ENCODE assay signal across 28 cellular contexts in genomic region chr11:68260484-68260883, GRCh38. TPM values are rescaled to one million over a fixed set of nuclear protein-coding genes. Genes with fewer than 3 reads are reported as not detected.
DNase-seq lines count a peak whose midpoint lies in the region; ATAC-seq, FAIRE-seq and TF ChIP-seq lines count a peak whose summit lies in the region.
"Had no signal": no experiment of that assay in that cellular context is flagged by ENCODE, and none has a peak within 500 bp of the region (broad histone marks: within the 10 kb centered on the region; RNA-seq: fewer than 3 reads in every experiment).

No MANE protein-coding gene starts in this region.

- H3K27ac ChIP-seq in HepG2 (ENCODE audit: extremely low read length, insufficient read depth, low read length): no peak overlapping the region
- H3K27ac ChIP-seq in right lobe of liver: no peak overlapping the region
- no peak overlapping the region for H3K27ac ChIP-seq in GM12878 (ENCODE audit: control insufficient read depth, insufficient read depth)
- H3K27ac ChIP-seq in mesendoderm (ENCODE audit: low read depth, low read length): no peak overlapping the region
- no peak overlapping the region for H3K27ac ChIP-seq in right cardiac atrium (ENCODE audit: low read length)
- H3K27ac ChIP-seq: coronary artery, left ventricle myocardium inferior, neutrophil, psoas muscle had no signal

- intact Hi-C loops in HepG2 (cut with micrococcal nuclease; ENCODE audit: unreplicated experiment): no loop called here
- intact Hi-C loops in right lobe of liver (cut with DNase I): no loop called here
- intact Hi-C loops in GM12878 (cut with micrococcal nuclease; ENCODE audit: unreplicated experiment): no loop called here
- intact Hi-C loops in right cardiac atrium (cut with DNase I): no loop called here

- no peak for TF ChIP-seq EP300 in HepG2 (IDR thresholded peaks at IDR 0.05; ENCODE audit: low read depth in 2 of 2, low read length in 2 of 2)
- TF ChIP-seq EP300 in HepG2 (CRISPR knock-in tag; IDR thresholded peaks at IDR 0.05; ENCODE audit: borderline replicate concordance): no peak
- no peak for TF ChIP-seq EP300 in GM12878 (IDR thresholded peaks at IDR 0.05; ENCODE audit: borderline replicate concordance in 1 of 2, control insufficient read depth in 1 of 2, low read depth in 2 of 2, low read length in 2 of 2)

- H3K36me3 ChIP-seq in HepG2 (replicated peaks in 1 of 2; ENCODE audit: control insufficient read depth in 1 of 2, insufficient read depth in 2 of 2, low read length in 2 of 2) (peaks cover 19 to 37% of the 10 kb centered on the region in 2 experiments), right lobe of liver (peaks cover 5 to 44% (median 26%) of the 10 kb centered on the region in 4 donors), GM12878 (ENCODE audit: control insufficient read depth in 2 of 2, insufficient read depth in 2 of 2, low read length in 1 of 2) (peaks cover 18 to 28% of the 10 kb centered on the region in 2 experiments; a peak in 3 of 4 replicates), mesendoderm (ENCODE audit: control insufficient read depth, insufficient read depth, low read length) (peaks cover 15% of the 10 kb centered on the region)

- no peaks in the 10 kb centered on the region for H3K79me1 ChIP-seq in mesendoderm (ENCODE audit: low read length)

- FAIRE-seq in HepG2 (lab: Jason Lieb, UNC): no peak
- no peak for FAIRE-seq in GM12878 (lab: Jason Lieb, UNC)
- FAIRE-seq: D721Med, H54, RCC 7860 had no signal

- POLR2A ChIA-PET in HepG2 (lab: Yijun Ruan, JAX): interaction anchor here (1.3 to 6.6 kb wide), 3 partner anchors 10 to 37 kb away, joined by 5 to 127 read pairs (median 6); partner anchors contain the start of gene C11orf24
- POLR2A ChIA-PET in GM12878 (lab: Charles Lee): no interaction called here

- TF ChIP-seq POLR2A in HepG2 (IDR thresholded peaks at IDR 0.05; ENCODE audit: insufficient read depth in 1 of 2, low read depth in 2 of 2, low read length in 2 of 2) (peak in 1 of 2 experiments; percentile 62; a peak in 1 of 4 replicates), right lobe of liver (IDR thresholded peaks at IDR 0.05) (no peak), GM12878 (IDR thresholded peaks at IDR 0.05; ENCODE audit: low read depth, low read length) (peak; percentile 44; the same call in 1 of the 2 replicates)

- H3K9ac ChIP-seq in HepG2 (ENCODE audit: insufficient read depth, low read depth, low read length): no peak overlapping the region
- no peak overlapping the region for H3K9ac ChIP-seq in GM12878 (ENCODE audit: control insufficient read depth, insufficient read depth, low read length)
- no peak overlapping the region for H3K9ac ChIP-seq in mesendoderm (ENCODE audit: low read length)

- no TSS peak for BruUV-seq in HepG2 (replicated peaks; lab: Mats Ljungman, UMichigan)
- no TSS peak for BruUV-seq in GM12878 (replicated peaks; lab: Mats Ljungman, UMichigan)

- no peak for TF ChIP-seq RAD21 in HepG2 (CRISPR knock-in tag; IDR thresholded peaks at IDR 0.05)
- no peak for TF ChIP-seq RAD21 in GM12878 (IDR thresholded peaks at IDR 0.05; ENCODE audit: insufficient read depth, low read depth, low read length)

- no peaks in the 10 kb centered on the region for H3K27me3 ChIP-seq in HepG2 (ENCODE audit: control insufficient read depth in 1 of 2, insufficient read depth in 2 of 2, low read length in 2 of 2)
- no peaks in the 10 kb centered on the region for H3K27me3 ChIP-seq in right lobe of liver
- H3K27me3 ChIP-seq in GM12878 (replicated peaks in 1 of 2; ENCODE audit: control insufficient read depth in 2 of 2, insufficient read depth in 2 of 2, low read length in 1 of 2): no peaks in the 10 kb centered on the region
- H3K27me3 ChIP-seq in mesendoderm (ENCODE audit: insufficient read depth, low read length, poor library complexity): no peaks in the 10 kb centered on the region
- H3K27me3 ChIP-seq in right cardiac atrium (ENCODE audit: control insufficient read depth, insufficient read depth): no peaks in the 10 kb centered on the region
- H3K27me3 ChIP-seq: neutrophil had no signal

- TF ChIP-seq CTCF in HepG2 (CRISPR knock-in tag; IDR thresholded peaks at IDR 0.05) (no peak), right lobe of liver (IDR thresholded peaks at IDR 0.05) (no peak), GM12878 (IDR thresholded peaks at IDR 0.05 in 2 of 3, conservative IDR thresholded peaks at IDR 0.05 in 1 of 3; ENCODE audit: control insufficient read depth in 2 of 3, extremely low read depth in 1 of 3, insufficient read depth in 1 of 3, low read depth in 3 of 3, low read length in 3 of 3) (no peak)

- no peak overlapping the region for H2BK5ac ChIP-seq in mesendoderm (ENCODE audit: low read length)

- H2AFZ ChIP-seq in HepG2 (ENCODE audit: low read length) (no peak overlapping the region), GM12878 (ENCODE audit: control insufficient read depth, low read depth, low read length) (no peak overlapping the region)

- H3K4ac ChIP-seq in mesendoderm (ENCODE audit: low read depth, low read length): no peak overlapping the region

- no peak overlapping the region for H3K4me2 ChIP-seq in HepG2 (ENCODE audit: low read depth, low read length)
- no peak overlapping the region for H3K4me2 ChIP-seq in GM12878 (ENCODE audit: control insufficient read depth, insufficient read depth)
- H3K4me2 ChIP-seq in mesendoderm (ENCODE audit: low read length): no peak overlapping the region

- no peak overlapping the region for H4K8ac ChIP-seq in mesendoderm (ENCODE audit: low read depth, low read length)

- CTCF ChIA-PET in HepG2 (lab: Yijun Ruan, JAX; ENCODE audit: low intra/inter-chr PET ratio, low total read pairs) (no interaction called here), GM12878 (lab: Yijun Ruan, JAX) (interaction anchor here (0.6 to 14.0 kb wide), 4 partner anchors 14 to 138 kb away, joined by 3 to 365 read pairs (median 10); no protein-coding TSS in a partner anchor)

- no peak overlapping the region for H2AK5ac ChIP-seq in mesendoderm (ENCODE audit: low read length)

- no peak overlapping the region for H3K18ac ChIP-seq in mesendoderm (ENCODE audit: low read length)

- in situ Hi-C loops in HepG2 (cut with HindIII; ENCODE audit: extremely low pct_ligation_motif_present, low pct_unique_long_range_greater_than_20kb): no loop called here
- in situ Hi-C loops in GM12878 (cut with MboI): no loop called here

- 100% methylated on average over 4 of the region's 6 CpGs for WGBS in HepG2 (ENCODE audit: low lambda C conversion rate)
- WGBS in right lobe of liver (ENCODE audit: insufficient coverage, low coverage, low lambda C conversion rate, missing lambda C conversion rate): 100% methylated on average over 2 of the region's 6 CpGs
- WGBS in GM12878 (ENCODE audit: insufficient coverage, insufficient replicate concordance, low lambda C conversion rate, missing lambda C conversion rate): 96% methylated on average over 6 of the region's 6 CpGs
- no CpG with 5 or more reads among the region's 6 CpGs for WGBS in mesendoderm (ENCODE audit: extremely low coverage, insufficient coverage, low lambda C conversion rate)
- 91% methylated on average over 6 of the region's 6 CpGs for WGBS in right cardiac atrium

- H3K79me2 ChIP-seq in HepG2 (ENCODE audit: insufficient read depth, low read length) (no peaks in the 10 kb centered on the region), GM12878 (ENCODE audit: control insufficient read depth, insufficient read depth, low read length) (peaks cover 8% of the 10 kb centered on the region), mesendoderm (ENCODE audit: control insufficient read depth, insufficient read depth, low read length) (no peaks in the 10 kb centered on the region)

- H2BK15ac ChIP-seq in mesendoderm (replicated peaks; ENCODE audit: low read depth): no peak overlapping the region

- DNase-seq in HepG2 (ENCODE audit: low spot score) (no peak), right lobe of liver (no peak), GM12878 (ENCODE audit: low read depth, low spot score) (no peak), mesendoderm (no peak), right cardiac atrium (no peak), GDM1 (lab: John Stamatoyannopoulos, UW) (no peak), COLO668 (lab: John Stamatoyannopoulos, UW; ENCODE audit: unreplicated experiment) (no peak)
- DNase-seq: 8988T; activated CD4-positive, alpha-beta T cell treated with anti-CD3 and anti-CD28 coated beads, Interleukin-2, amount 10 ng/mL, durations not matched to agents 24 days and 14 days; activated effector memory CD4-positive, alpha-beta T cell treated with anti-CD3 and anti-CD28 coated beads, Interleukin-2, amount 50 U/mL, for 16 hours; aorta; DND-41; effector memory CD4-positive, alpha-beta T cell; left ventricle myocardium inferior; NCI-H1436 treated with DMSO at 0.1 percent for 48 hours; NCI-H2081 treated with DMSO at 0.1 percent for 48 hours; NCI-H345; NCI-H69; psoas muscle; stimulated activated CD4-positive, alpha-beta T cell treated with anti-CD3 and anti-CD28 coated beads, Interleukin-4, amount 100 ng/mL, for 24 hours; substantia nigra; SW 1271 had no signal

- ATAC-seq in HepG2 (no peak), right lobe of liver (no peak), GM12878 (no peak), right cardiac atrium (no peak), GM18868 (IDR thresholded peaks at IDR 0.05; ENCODE audit: unreplicated experiment) (no peak)
- ATAC-seq: psoas muscle had no signal

- RAD21 ChIA-PET in GM12878 (lab: Charles Lee; ENCODE audit: unreplicated experiment): interaction anchor here (1.0 to 5.9 kb wide), 4 partner anchors 11 to 43 kb away, joined by 4 to 186 read pairs (median 22); partner anchors contain the start of gene C11orf24

- no peak overlapping the region for H2BK120ac ChIP-seq in mesendoderm (ENCODE audit: low read depth, low read length)

- SMC1A ChIA-PET in GM12878 (lab: Charles Lee; ENCODE audit: uncharacterized antibody, unreplicated experiment): interaction anchor here (1.3 to 6.0 kb wide), 4 partner anchors 11 to 110 kb away, joined by 3 to 134 read pairs (median 22); partner anchors contain the start of gene C11orf24

- no peaks in the 10 kb centered on the region for H4K20me1 ChIP-seq in HepG2 (ENCODE audit: insufficient read depth, low read length)
- no peaks in the 10 kb centered on the region for H4K20me1 ChIP-seq in GM12878 (ENCODE audit: control insufficient read depth, insufficient read depth)

- H3K23ac ChIP-seq in mesendoderm (ENCODE audit: low read length): no peak overlapping the region

- H3K9me3 ChIP-seq in HepG2 (ENCODE audit: low read length) (no peaks in the 10 kb centered on the region), right lobe of liver (no peaks in the 10 kb centered on the region), GM12878 (replicated peaks; ENCODE audit: control insufficient read depth, insufficient read depth, low read length) (no peaks in the 10 kb centered on the region), right cardiac atrium (ENCODE audit: control insufficient read depth, low read length) (no peaks in the 10 kb centered on the region)
- H3K9me3 ChIP-seq: left ventricle myocardium inferior, neutrophil, psoas muscle had no signal

- H3K4me1 ChIP-seq in HepG2 (ENCODE audit: insufficient read depth, low read length): peaks cover 29% of the 10 kb centered on the region
- H3K4me1 ChIP-seq in right lobe of liver: peaks cover 0 to 11% (median 4%) of the 10 kb centered on the region in 4 donors
- H3K4me1 ChIP-seq in GM12878 (ENCODE audit: control insufficient read depth, insufficient read depth, low read length): peaks cover 11% of the 10 kb centered on the region
- no peaks in the 10 kb centered on the region for H3K4me1 ChIP-seq in mesendoderm (ENCODE audit: control insufficient read depth, low read depth, low read length)
- no peaks in the 10 kb centered on the region for H3K4me1 ChIP-seq in right cardiac atrium (ENCODE audit: control insufficient read depth, insufficient read depth, low read length)

- H4K5ac ChIP-seq in mesendoderm (ENCODE audit: low read length): no peak overlapping the region

- H3K56ac ChIP-seq in mesendoderm (ENCODE audit: low read length): peak overlapping the region; percentile 7

- H3K4me3 ChIP-seq in HepG2 (replicated peaks in 1 of 3; ENCODE audit: insufficient read depth in 1 of 3, low read depth in 2 of 3, low read length in 3 of 3): no peak overlapping the region
- no peak overlapping the region for H3K4me3 ChIP-seq in right lobe of liver
- H3K4me3 ChIP-seq in GM12878: no peak overlapping the region
- H3K4me3 ChIP-seq in mesendoderm (ENCODE audit: low read length): no peak overlapping the region
- H3K4me3 ChIP-seq in right cardiac atrium (ENCODE audit: low read length): no peak overlapping the region
- H3K4me3 ChIP-seq: coronary artery, left ventricle myocardium inferior, psoas muscle had no signal

RNA-seq across cellular contexts. Expression of gene C11orf24, which starts 11.3 kb away (rescaled TPM):
- total RNA-seq in HepG2 (2016; rRNA removed; fragmentation: Illumina TruSeq; extraction: Trizol) (50.8 and 55.5 TPM in 2 replicates), right lobe of liver (10 to 100 TPM; 39.4 to 70.9 (median 62.4) TPM), GM12878 (2014; rRNA removed) (43.3 and 43.7 TPM in 2 replicates), GM12878 (2014; rRNA removed; fragmentation: Illumina TruSeq; extraction: Trizol) (29.4 and 33.1 TPM in 2 replicates), GM12878 (2021) (61.7 and 74.6 TPM in 2 replicates), right cardiac atrium (10 to 100 TPM; 18.9 to 40.1 (median 25.3) TPM)
- total RNA-seq in HepG2 (2016; cell fraction: cytosol; rRNA removed; fragmentation: Illumina TruSeq; extraction: Trizol; ENCODE audit: low read depth): 110 and 141 TPM in 2 replicates
- 53.9 and 57.2 TPM in 2 replicates for total RNA-seq in HepG2 (2016; cell fraction: insoluble cytoplasmic fraction; rRNA removed; fragmentation: Illumina TruSeq; extraction: Trizol)
- 100.0 and 131 TPM in 2 replicates for total RNA-seq in HepG2 (2016; cell fraction: membrane; rRNA removed; fragmentation: Illumina TruSeq; extraction: Trizol)
- total RNA-seq in HepG2 (2016; cell fraction: nucleus; rRNA removed; fragmentation: Illumina TruSeq; extraction: Trizol): 32.7 and 33.6 TPM in 2 replicates
- polyA plus RNA-seq in HepG2 (2011; rRNA removed) (52.9 and 62.4 TPM in 2 replicates), GM12878 (2011; rRNA removed) (14.5 and 25.9 TPM in 2 replicates), GM12878 (2014; fragmentation: Illumina TruSeq; extraction: Trizol) (18.5 and 39.0 TPM in 2 replicates), GM12878 (2014; fragmentation: Nextera tagmentation; extraction: Ambion mirVana) (1 to 10 TPM; 4.3 to 9.9 TPM), GM12878 (2014; rRNA removed) (63.4 and 70.3 TPM in 2 replicates), GM12878 (2016; fragmentation: Nextera tagmentation; extraction: Ambion mirVana) (100 to 1,000 TPM in 1 of 2 experiments, 10 to 100 TPM in 1; 93.4 to 104 TPM), right cardiac atrium (28.7 TPM)
- 58.4 and 70.2 TPM in 2 replicates for polyA plus RNA-seq in HepG2 (2011; cell fraction: cytosol; rRNA removed)
- 58.8 and 59.2 TPM in 2 replicates for polyA plus RNA-seq in HepG2 (2011; cell fraction: nucleus; rRNA removed)
- 50.8 and 63.8 TPM in 2 replicates for polyA plus RNA-seq in HepG2 (2012)
- polyA plus RNA-seq in HepG2 (2016; cell fraction: cytosol; fragmentation: Illumina TruSeq; extraction: Trizol; ENCODE audit: low read depth): 122 and 158 TPM in 2 replicates
- 61.2 and 70.0 TPM in 2 replicates for polyA plus RNA-seq in HepG2 (2016; cell fraction: insoluble cytoplasmic fraction; fragmentation: Illumina TruSeq; extraction: Trizol; ENCODE audit: low read depth)
- polyA plus RNA-seq in HepG2 (2016; cell fraction: membrane; fragmentation: Illumina TruSeq; extraction: Trizol; ENCODE audit: low read depth): 97.9 and 125 TPM in 2 replicates
- 71.8 and 76.2 TPM in 2 replicates for polyA plus RNA-seq in HepG2 (2016; cell fraction: nucleus; fragmentation: Illumina TruSeq; extraction: Trizol; ENCODE audit: insufficient read depth, low read depth)
- 53.9 and 60.5 TPM in 2 replicates for polyA minus RNA-seq in HepG2 (2011; rRNA and poly(A)+ RNA removed; ENCODE audit: low replicate concordance)
- 26.4 and 31.4 TPM in 2 replicates for polyA minus RNA-seq in HepG2 (2011; cell fraction: cytosol; rRNA and poly(A)+ RNA removed)
- polyA minus RNA-seq in HepG2 (2011; cell fraction: nucleus; rRNA and poly(A)+ RNA removed): 19.3 and 23.5 TPM in 2 replicates
- total RNA-seq in GM12878 (2013; cell fraction: nucleolus; rRNA removed): 42.2 and 52.0 TPM in 2 replicates
- polyA plus RNA-seq in GM12878 (2011; ENCODE audit: low read depth): 20.8 TPM
- 44.8 and 58.3 TPM in 2 replicates for polyA plus RNA-seq in GM12878 (2011; cell fraction: cytosol; rRNA removed)
- polyA plus RNA-seq in GM12878 (2011; cell fraction: nucleus; rRNA removed): 36.4 and 41.9 TPM in 2 replicates
- 37.6 and 40.4 TPM in 2 replicates for polyA plus RNA-seq in GM12878 (2012)
- 17.3 and 26.1 TPM in 2 replicates for polyA minus RNA-seq in GM12878 (2011; rRNA and poly(A)+ RNA removed)
- 17.6 and 19.2 TPM in 2 replicates for polyA minus RNA-seq in GM12878 (2011; cell fraction: cytosol; rRNA and poly(A)+ RNA removed)
- 13.5 and 23.2 TPM in 2 replicates for polyA minus RNA-seq in GM12878 (2011; cell fraction: nucleus; rRNA and poly(A)+ RNA removed)
- 60.1 TPM for polyA plus RNA-seq in mesendoderm (2013, experiment 1 of 2)
- 61.6 TPM for polyA plus RNA-seq in mesendoderm (2013, experiment 2 of 2)

RNA-seq across cellular contexts. Expression of gene KMT5B, which starts 47.4 kb away (rescaled TPM):
- total RNA-seq in HepG2 (2016; rRNA removed; fragmentation: Illumina TruSeq; extraction: Trizol) (23.7 and 32.5 TPM in 2 replicates), right lobe of liver (10 to 100 TPM; 14.3 to 25.9 (median 17.6) TPM), GM12878 (2014; rRNA removed) (12.5 and 15.5 TPM in 2 replicates), GM12878 (2014; rRNA removed; fragmentation: Illumina TruSeq; extraction: Trizol) (18.8 and 19.6 TPM in 2 replicates), GM12878 (2021) (19.6 and 19.9 TPM in 2 replicates), right cardiac atrium (10 to 100 TPM; 28.2 to 31.4 (median 30.6) TPM)
- 14.5 and 15.9 TPM in 2 replicates for total RNA-seq in HepG2 (2016; cell fraction: cytosol; rRNA removed; fragmentation: Illumina TruSeq; extraction: Trizol; ENCODE audit: low read depth)
- total RNA-seq in HepG2 (2016; cell fraction: insoluble cytoplasmic fraction; rRNA removed; fragmentation: Illumina TruSeq; extraction: Trizol): 25.4 and 32.9 TPM in 2 replicates
- total RNA-seq in HepG2 (2016; cell fraction: membrane; rRNA removed; fragmentation: Illumina TruSeq; extraction: Trizol): 24.7 and 24.9 TPM in 2 replicates
- 23.0 and 26.3 TPM in 2 replicates for total RNA-seq in HepG2 (2016; cell fraction: nucleus; rRNA removed; fragmentation: Illumina TruSeq; extraction: Trizol)
- polyA plus RNA-seq in HepG2 (2011; rRNA removed) (14.4 and 17.6 TPM in 2 replicates), GM12878 (2011; rRNA removed) (21.8 and 35.3 TPM in 2 replicates), GM12878 (2014; fragmentation: Illumina TruSeq; extraction: Trizol) (20.5 and 28.2 TPM in 2 replicates), GM12878 (2014; fragmentation: Nextera tagmentation; extraction: Ambion mirVana) (1 to 10 TPM; 4.7 to 7.4 TPM), GM12878 (2014; rRNA removed) (12.4 and 14.3 TPM in 2 replicates), GM12878 (2016; fragmentation: Nextera tagmentation; extraction: Ambion mirVana) (10 to 100 TPM; 16.4 to 20.6 TPM), right cardiac atrium (14.2 TPM)
- polyA plus RNA-seq in HepG2 (2011; cell fraction: cytosol; rRNA removed): 7.2 and 11.1 TPM in 2 replicates
- polyA plus RNA-seq in HepG2 (2011; cell fraction: nucleus; rRNA removed): 15.9 and 23.4 TPM in 2 replicates
- 30.8 and 38.6 TPM in 2 replicates for polyA plus RNA-seq in HepG2 (2012)
- polyA plus RNA-seq in HepG2 (2016; cell fraction: cytosol; fragmentation: Illumina TruSeq; extraction: Trizol; ENCODE audit: low read depth): 7.4 and 9.2 TPM in 2 replicates
- polyA plus RNA-seq in HepG2 (2016; cell fraction: insoluble cytoplasmic fraction; fragmentation: Illumina TruSeq; extraction: Trizol; ENCODE audit: low read depth): 29.4 and 31.2 TPM in 2 replicates
- 16.3 and 18.5 TPM in 2 replicates for polyA plus RNA-seq in HepG2 (2016; cell fraction: membrane; fragmentation: Illumina TruSeq; extraction: Trizol; ENCODE audit: low read depth)
- 29.1 and 30.5 TPM in 2 replicates for polyA plus RNA-seq in HepG2 (2016; cell fraction: nucleus; fragmentation: Illumina TruSeq; extraction: Trizol; ENCODE audit: insufficient read depth, low read depth)
- 13.3 and 14.0 TPM in 2 replicates for polyA minus RNA-seq in HepG2 (2011; rRNA and poly(A)+ RNA removed; ENCODE audit: low replicate concordance)
- polyA minus RNA-seq in HepG2 (2011; cell fraction: cytosol; rRNA and poly(A)+ RNA removed): 13.9 TPM in 2 replicates
- 47.9 and 58.2 TPM in 2 replicates for polyA minus RNA-seq in HepG2 (2011; cell fraction: nucleus; rRNA and poly(A)+ RNA removed)
- 65.2 and 73.0 TPM in 2 replicates for total RNA-seq in GM12878 (2013; cell fraction: nucleolus; rRNA removed)
- polyA plus RNA-seq in GM12878 (2011; ENCODE audit: low read depth): 11.1 TPM
- 8.0 and 9.5 TPM in 2 replicates for polyA plus RNA-seq in GM12878 (2011; cell fraction: cytosol; rRNA removed)
- 15.3 and 16.2 TPM in 2 replicates for polyA plus RNA-seq in GM12878 (2011; cell fraction: nucleus; rRNA removed)
- 17.1 and 17.4 TPM in 2 replicates for polyA plus RNA-seq in GM12878 (2012)
- 14.3 and 16.9 TPM in 2 replicates for polyA minus RNA-seq in GM12878 (2011; rRNA and poly(A)+ RNA removed)
- polyA minus RNA-seq in GM12878 (2011; cell fraction: cytosol; rRNA and poly(A)+ RNA removed): 9.6 and 11.4 TPM in 2 replicates
- polyA minus RNA-seq in GM12878 (2011; cell fraction: nucleus; rRNA and poly(A)+ RNA removed): 7.7 and 17.0 TPM in 2 replicates
- 34.7 TPM for polyA plus RNA-seq in mesendoderm (2013, experiment 1 of 2)
- polyA plus RNA-seq in mesendoderm (2013, experiment 2 of 2): 34.3 TPM

RNA-seq across cellular contexts. Expression of gene LRP5, which starts 51.9 kb away (rescaled TPM):
- total RNA-seq in HepG2 (2016; rRNA removed; fragmentation: Illumina TruSeq; extraction: Trizol): 23.6 and 40.4 TPM in 2 replicates
- 19.7 and 22.6 TPM in 2 replicates for total RNA-seq in HepG2 (2016; cell fraction: cytosol; rRNA removed; fragmentation: Illumina TruSeq; extraction: Trizol; ENCODE audit: low read depth)
- total RNA-seq in HepG2 (2016; cell fraction: insoluble cytoplasmic fraction; rRNA removed; fragmentation: Illumina TruSeq; extraction: Trizol): 17.6 and 41.1 TPM in 2 replicates
- 27.9 and 29.7 TPM in 2 replicates for total RNA-seq in HepG2 (2016; cell fraction: membrane; rRNA removed; fragmentation: Illumina TruSeq; extraction: Trizol)
- 50.9 and 60.6 TPM in 2 replicates for total RNA-seq in HepG2 (2016; cell fraction: nucleus; rRNA removed; fragmentation: Illumina TruSeq; extraction: Trizol)
- 64.0 and 83.4 TPM in 2 replicates for polyA plus RNA-seq in HepG2 (2011; rRNA removed)
- 37.9 and 59.3 TPM in 2 replicates for polyA plus RNA-seq in HepG2 (2011; cell fraction: cytosol; rRNA removed)
- polyA plus RNA-seq in HepG2 (2011; cell fraction: nucleus; rRNA removed): 131 and 158 TPM in 2 replicates
- 80.7 and 119 TPM in 2 replicates for polyA plus RNA-seq in HepG2 (2012)
- 10.8 and 12.1 TPM in 2 replicates for polyA plus RNA-seq in HepG2 (2016; cell fraction: cytosol; fragmentation: Illumina TruSeq; extraction: Trizol; ENCODE audit: low read depth)
- polyA plus RNA-seq in HepG2 (2016; cell fraction: insoluble cytoplasmic fraction; fragmentation: Illumina TruSeq; extraction: Trizol; ENCODE audit: low read depth): 25.6 and 36.8 TPM in 2 replicates
- polyA plus RNA-seq in HepG2 (2016; cell fraction: membrane; fragmentation: Illumina TruSeq; extraction: Trizol; ENCODE audit: low read depth): 20.7 and 25.9 TPM in 2 replicates
- 130 and 133 TPM in 2 replicates for polyA plus RNA-seq in HepG2 (2016; cell fraction: nucleus; fragmentation: Illumina TruSeq; extraction: Trizol; ENCODE audit: insufficient read depth, low read depth)
- polyA minus RNA-seq in HepG2 (2011; rRNA and poly(A)+ RNA removed; ENCODE audit: low replicate concordance): 49.7 and 219 TPM in 2 replicates
- polyA minus RNA-seq in HepG2 (2011; cell fraction: cytosol; rRNA and poly(A)+ RNA removed): 75.4 and 75.5 TPM in 2 replicates
- 58.3 and 59.0 TPM in 2 replicates for polyA minus RNA-seq in HepG2 (2011; cell fraction: nucleus; rRNA and poly(A)+ RNA removed)
- total RNA-seq in right lobe of liver: 100 to 1,000 TPM in 2 of 6 experiments, 10 to 100 TPM in 4; 74.4 to 120 (median 88.2) TPM
- total RNA-seq in GM12878 (2013; cell fraction: nucleolus; rRNA removed): 56.4 and 81.7 TPM in 2 replicates
- 13.1 and 15.7 TPM in 2 replicates for total RNA-seq in GM12878 (2014; rRNA removed)
- 6.4 and 7.9 TPM in 2 replicates for total RNA-seq in GM12878 (2014; rRNA removed; fragmentation: Illumina TruSeq; extraction: Trizol)
- 31.9 and 34.0 TPM in 2 replicates for total RNA-seq in GM12878 (2021)
- polyA plus RNA-seq in GM12878 (2011; ENCODE audit: low read depth): 1.8 TPM
- 1.4 and 4.7 TPM in 2 replicates for polyA plus RNA-seq in GM12878 (2011; rRNA removed)
- polyA plus RNA-seq in GM12878 (2011; cell fraction: cytosol; rRNA removed): 7.2 and 8.4 TPM in 2 replicates
- polyA plus RNA-seq in GM12878 (2011; cell fraction: nucleus; rRNA removed): 15.6 and 23.2 TPM in 2 replicates
- 7.5 and 10.0 TPM in 2 replicates for polyA plus RNA-seq in GM12878 (2012)
- 0.70 and 4.8 TPM in 2 replicates for polyA plus RNA-seq in GM12878 (2014; fragmentation: Illumina TruSeq; extraction: Trizol)
- under 1 TPM; 0.37 to 0.97 TPM for polyA plus RNA-seq in GM12878 (2014; fragmentation: Nextera tagmentation; extraction: Ambion mirVana)
- 12.2 and 13.2 TPM in 2 replicates for polyA plus RNA-seq in GM12878 (2014; rRNA removed)
- polyA plus RNA-seq in GM12878 (2016; fragmentation: Nextera tagmentation; extraction: Ambion mirVana): 10 to 100 TPM in 1 of 2 experiments, 1 to 10 TPM in 1; 5.3 to 11.5 TPM
- 12.6 and 23.1 TPM in 2 replicates for polyA minus RNA-seq in GM12878 (2011; rRNA and poly(A)+ RNA removed)
- 8.2 and 13.0 TPM in 2 replicates for polyA minus RNA-seq in GM12878 (2011; cell fraction: cytosol; rRNA and poly(A)+ RNA removed)
- polyA minus RNA-seq in GM12878 (2011; cell fraction: nucleus; rRNA and poly(A)+ RNA removed): 12.1 and 20.7 TPM in 2 replicates
- polyA plus RNA-seq in mesendoderm (2013, experiment 1 of 2): 20.9 TPM
- 23.3 TPM for polyA plus RNA-seq in mesendoderm (2013, experiment 2 of 2)
- total RNA-seq in right cardiac atrium: 10 to 100 TPM; 61.6 to 88.8 (median 75.4) TPM
- polyA plus RNA-seq in right cardiac atrium: 57.1 TPM

Comparison
In these comparisons a context has a peak if more than half of its experiments do, and no peak if none do; other contexts are left out.
1. Of the 75 proteins assayed by ChIP-seq in both HepG2 and GM12878: peak only in HepG2: SKIL and TARDBP; only in GM12878: BCL3; in both: none; in neither: 71; mixed calls (peak in some experiments, not most) for 1.